Comparison of ENCODE assay signal across 8 cellular contexts in genomic region chr17:74744714-74745547, GRCh38. TPM values are rescaled to one million over a fixed set of nuclear protein-coding genes. Genes with fewer than 3 reads are reported as not detected.
DNase-seq lines count a peak whose midpoint lies in the region; ATAC-seq and TF ChIP-seq lines count a peak whose summit lies in the region.

No MANE protein-coding gene starts in this region.

- H3K4me1 Mint-ChIP-seq in immature natural killer cell, result peaks cover 71% of the 10 kb centered on the region in 2 donors

- peak; percentile 4 for DNase-seq in NCI-H1105 (lab: John Stamatoyannopoulos, UW)
- DNase-seq in T47D (ENCODE audit: low read depth in 1 of 2, low spot score in 1 of 2), result peak; percentile 88 to 90
- peak; percentile 86 to 88 (median 87) for DNase-seq in immature natural killer cell
- peak; percentile 68 to 87 for DNase-seq in stimulated activated CD4-positive, alpha-beta T cell treated with anti-CD3 and anti-CD28 coated beads, Interleukin-12 subunit alpha, Interleukin-12 subunit beta, amount 100 ng/mL, for 24 hours (ENCODE audit: low read depth in 2 of 2)

- peaks cover 0 to 9% (median 9%) of the 10 kb centered on the region in 3 donors for H3K27me3 Mint-ChIP-seq in immature natural killer cell (ENCODE audit: low read depth in 3 of 3)

- H3K36me3 Mint-ChIP-seq in immature natural killer cell, result peaks cover 11 to 18% (median 12%) of the 10 kb centered on the region in 3 donors

- peak overlapping the region; percentile 61 to 99 (median 84) for H3K4me3 Mint-ChIP-seq in immature natural killer cell

- H3K27ac ChIP-seq in VCaP, result peak overlapping the region; percentile 69

- in situ Hi-C loops in T47D (cut with HindIII; ENCODE audit: low pct_unique_long_range_greater_than_20kb, low sequenced_read_pairs), result no loop called here

- peak overlapping the region; percentile 69 to 96 (median 89) for H3K27ac Mint-ChIP-seq in immature natural killer cell

- ATAC-seq in GM19455 (IDR thresholded peaks at IDR 0.05; ENCODE audit: unreplicated experiment) (no peak), HG03139 (IDR thresholded peaks at IDR 0.05; ENCODE audit: unreplicated experiment) (no peak)

- peaks cover 0 to 2% (median 0%) of the 10 kb centered on the region in 6 donors for H3K9me3 Mint-ChIP-seq in immature natural killer cell

- peak; percentile 100 for TF ChIP-seq CTCF in GM12872 (IDR thresholded peaks at IDR 0.05; ENCODE audit: insufficient read depth, low read depth, low read length)
- TF ChIP-seq CTCF in VCaP (conservative IDR thresholded peaks at IDR 0.05), result peak; percentile 97

RNA-seq across cellular contexts. Expression of gene NHERF1, which starts 3.5 kb away (rescaled TPM):
- 1,000 to 10,000 TPM in 1 of 3 donors, 100 to 1,000 TPM in 2; 566 to 1,121 (median 751) TPM for polyA plus RNA-seq in immature natural killer cell

RNA-seq across cellular contexts. Expression of gene RAB37, which starts 7.9 kb away (rescaled TPM):
- 100 to 1,000 TPM; 208 to 218 (median 212) TPM for polyA plus RNA-seq in immature natural killer cell

RNA-seq across cellular contexts. Expression of gene NAT9, which starts 31.2 kb away (rescaled TPM):
- 10 to 100 TPM in 1 of 3 donors, 1 to 10 TPM in 2; 4.3 to 11.2 (median 6.3) TPM for polyA plus RNA-seq in immature natural killer cell

RNA-seq across cellular contexts. Expression of gene CD300LF, which starts 32.2 kb away (rescaled TPM):
- 1 to 10 TPM; 1.9 to 4.2 (median 2.0) TPM for polyA plus RNA-seq in immature natural killer cell

Comparison
In these comparisons a context has a peak if more than half of its experiments do, and no peak if none do; other contexts are left out.
1. DNase-seq: peak in every context shown above with its lines; median percentile 89 in T47D; 87 in immature natural killer cell; 78 in stimulated activated CD4-positive, alpha-beta T cell treated with anti-CD3 and anti-CD28 coated beads, Interleukin-12 subunit alpha, Interleukin-12 subunit beta, amount 100 ng/mL, for 24 hours; 4 in NCI-H1105.